ENCODE assay signal across 27 cellular contexts in genomic region chr3:63955830-63956545, GRCh38. TPM values are rescaled to one million over a fixed set of nuclear protein-coding genes. Genes with fewer than 3 reads are reported as not detected.
DNase-seq lines count a peak whose midpoint lies in the region; ATAC-seq, FAIRE-seq and TF ChIP-seq lines count a peak whose summit lies in the region.
"Had no signal": no experiment of that assay in that cellular context is flagged by ENCODE, and none has a peak within 500 bp of the region (broad histone marks: within the 10 kb centered on the region; RNA-seq: fewer than 3 reads in every experiment).

No MANE protein-coding gene starts in this region.

- H3K27me3 Mint-ChIP-seq in activated B cell treated with CpG ODN at 0.5 μM for 24 hours = no peaks in the 10 kb centered on the region
- no peaks in the 10 kb centered on the region for H3K27me3 Mint-ChIP-seq in stimulated activated naive B cell treated with anti-CD40 and anti-IgM and Interleukin-4, amounts not matched to agents 10 μg/mL and 1 μg/mL and 100 μg/mL, for 72 hours
- H3K27me3 Mint-ChIP-seq: activated CD4-positive, alpha-beta T cell treated with anti-CD3 and anti-CD28 coated beads, Interleukin-2, amount 10 ng/mL, durations not matched to agents 24 days and 14 days; activated naive CD8-positive, alpha-beta T cell; dendritic cell treated with granulocyte-macrophage colony-stimulating factor and Interleukin-4, amounts not matched to agents 40 ng/mL and 50 ng/mL, for 4 days; naive thymus-derived CD8-positive, alpha-beta T cell; stimulated activated naive CD8-positive, alpha-beta T cell treated with anti-CD3 and anti-CD28 coated beads, Interleukin-15, Interleukin-2, amounts not matched to agents 100 ng/mL and 50 ng/mL, for 24 hours had no signal

- H3K36me3 ChIP-seq in upper lobe of left lung = peaks cover 0 to 21% (median 0%) of the 10 kb centered on the region in 4 donors
- H3K36me3 ChIP-seq: thyroid gland had no signal

- H3K4me3 Mint-ChIP-seq in activated B cell treated with CpG ODN at 0.5 μM for 24 hours = no peak overlapping the region
- no peak overlapping the region for H3K4me3 Mint-ChIP-seq in stimulated activated naive B cell treated with anti-CD40 and anti-IgM and Interleukin-4, amounts not matched to agents 10 μg/mL and 1 μg/mL and 100 μg/mL, for 72 hours
- H3K4me3 Mint-ChIP-seq: activated CD4-positive, alpha-beta T cell treated with anti-CD3 and anti-CD28 coated beads, Interleukin-2, amount 10 ng/mL, durations not matched to agents 24 days and 14 days; activated naive CD8-positive, alpha-beta T cell; activated T-helper 1 cell treated with anti-CD3 and anti-CD28 coated beads, Interleukin-12 subunit alpha, Interleukin-12 subunit beta, Interleukin-2, Interleukin-4 antibody, amounts not matched to agents 30 ng/mL and 10 ng/mL and 1 ng/mL, durations not matched to agents 14 hours and 24 hours and 36 hours; CD8-positive, alpha-beta T cell; dendritic cell treated with granulocyte-macrophage colony-stimulating factor and Interleukin-4, amounts not matched to agents 40 ng/mL and 50 ng/mL, for 4 days; stimulated activated naive CD8-positive, alpha-beta T cell treated with anti-CD3 and anti-CD28 coated beads, Interleukin-15, Interleukin-2, amounts not matched to agents 100 ng/mL and 50 ng/mL, for 24 hours had no signal

- H3K27ac ChIP-seq in upper lobe of left lung = no peak overlapping the region
- H3K27ac ChIP-seq: ascending aorta, KMS-11, thyroid gland had no signal

- WGBS in upper lobe of left lung, 2 donors = 94 to 95% methylated on average over 13 of the region's 13 CpGs

- no peaks in the 10 kb centered on the region for H3K27me3 ChIP-seq in upper lobe of left lung
- H3K27me3 ChIP-seq: ascending aorta, thyroid gland had no signal

- no peak for TF ChIP-seq POLR2A in upper lobe of left lung (IDR thresholded peaks at IDR 0.05)

- no peak overlapping the region for H3K4me3 ChIP-seq in upper lobe of left lung
- H3K4me3 ChIP-seq: ascending aorta, thyroid gland had no signal

- H3K4me1 ChIP-seq in upper lobe of left lung = peaks cover 14 to 29% (median 22%) of the 10 kb centered on the region in 4 donors
- H3K4me1 ChIP-seq: thyroid gland had no signal

- peak overlapping the region; percentile 25 for H3K27ac Mint-ChIP-seq in activated B cell treated with CpG ODN at 0.5 μM for 24 hours
- H3K27ac Mint-ChIP-seq in stimulated activated naive B cell treated with anti-CD40 and anti-IgM and Interleukin-4, amounts not matched to agents 10 μg/mL and 1 μg/mL and 100 μg/mL, for 72 hours = peak overlapping the region; percentile 9

- ATAC-seq in activated B cell treated with CpG ODN at 0.5 μM for 24 hours (ENCODE audit: low read depth) (no peak), upper lobe of left lung (ENCODE audit: low FRiP score in 2 of 2) (no peak)
- ATAC-seq in stimulated activated naive B cell treated with anti-CD40 and anti-IgM and Interleukin-4, amounts not matched to agents 10 μg/mL and 1 μg/mL and 100 μg/mL, for 72 hours (replicated peaks) = peak in 1 of 2 donors; percentile 27
- ATAC-seq: CD8-positive, alpha-beta T cell; naive thymus-derived CD8-positive, alpha-beta T cell; sciatic nerve had no signal

- peak; percentile 20 for FAIRE-seq in HTR-8/SVneo (lab: Jason Lieb, UNC)
- FAIRE-seq: G401.6 had no signal

- peaks cover 56% of the 10 kb centered on the region for H3K4me1 Mint-ChIP-seq in activated B cell treated with CpG ODN at 0.5 μM for 24 hours
- H3K4me1 Mint-ChIP-seq in stimulated activated naive B cell treated with anti-CD40 and anti-IgM and Interleukin-4, amounts not matched to agents 10 μg/mL and 1 μg/mL and 100 μg/mL, for 72 hours = peaks cover 29 to 41% of the 10 kb centered on the region in 2 donors

- H3K9me3 ChIP-seq in upper lobe of left lung = no peaks in the 10 kb centered on the region
- H3K9me3 ChIP-seq: ascending aorta, thyroid gland had no signal

- H3K36me3 Mint-ChIP-seq in activated B cell treated with CpG ODN at 0.5 μM for 24 hours (ENCODE audit: low read depth) = peaks cover 29% of the 10 kb centered on the region
- peaks cover 20 to 39% of the 10 kb centered on the region in 2 donors for H3K36me3 Mint-ChIP-seq in stimulated activated naive B cell treated with anti-CD40 and anti-IgM and Interleukin-4, amounts not matched to agents 10 μg/mL and 1 μg/mL and 100 μg/mL, for 72 hours

- CTCF ChIA-PET in activated B cell treated with CpG ODN at 0.5 μM for 24 hours (lab: Charles Lee) = no interaction called here

- DNase-seq in HTR-8/SVneo (ENCODE audit: insufficient read length, low spot score) = no peak
- no peak for DNase-seq in activated B cell treated with CpG ODN at 0.5 μM for 24 hours
- peak; percentile 66 for DNase-seq in left kidney (ENCODE audit: low read depth, low spot score)
- DNase-seq in stimulated activated naive B cell treated with anti-CD40 and anti-IgM and Interleukin-4, amounts not matched to agents 10 μg/mL and 1 μg/mL and 100 μg/mL, for 72 hours = no peak
- DNase-seq in upper lobe of left lung = no peak
- DNase-seq in NCI-H345 treated with DMSO at 0.1 percent for 48 hours (lab: John Stamatoyannopoulos, UW; ENCODE audit: unreplicated experiment) = no peak
- DNase-seq in GOT3 (lab: John Stamatoyannopoulos, UW) = no peak
- DNase-seq: activated CD4-positive, alpha-beta T cell treated with anti-CD3 and anti-CD28 coated beads, Interleukin-2, amount 10 ng/mL, durations not matched to agents 24 days and 14 days; CD8-positive, alpha-beta T cell; midbrain; naive thymus-derived CD8-positive, alpha-beta T cell; NCI-H146; NCI-H510A; RPMI8226; stimulated activated CD4-positive, alpha-beta T cell treated with anti-CD3 and anti-CD28 coated beads, Interleukin-4, amount 100 ng/mL, for 4 hours; T-helper 1 cell; thyroid gland had no signal

- intact Hi-C loops in activated B cell treated with CpG ODN at 0.5 μM for 24 hours (cut with micrococcal nuclease) = no loop called here

- POLR2A ChIA-PET in activated B cell treated with CpG ODN at 0.5 μM for 24 hours (lab: Charles Lee) = no interaction called here

- no peak for TF ChIP-seq EP300 in upper lobe of left lung (IDR thresholded peaks at IDR 0.05)

- no peaks in the 10 kb centered on the region for H3K9me3 Mint-ChIP-seq in activated B cell treated with CpG ODN at 0.5 μM for 24 hours
- H3K9me3 Mint-ChIP-seq in stimulated activated naive B cell treated with anti-CD40 and anti-IgM and Interleukin-4, amounts not matched to agents 10 μg/mL and 1 μg/mL and 100 μg/mL, for 72 hours = no peaks in the 10 kb centered on the region
- H3K9me3 Mint-ChIP-seq: activated CD4-positive, alpha-beta T cell treated with anti-CD3 and anti-CD28 coated beads, Interleukin-2, amount 10 ng/mL, durations not matched to agents 24 days and 14 days; activated T-helper 1 cell treated with anti-CD3 and anti-CD28 coated beads, Interleukin-12 subunit alpha, Interleukin-12 subunit beta, Interleukin-2, Interleukin-4 antibody, amounts not matched to agents 30 ng/mL and 10 ng/mL and 1 ng/mL, durations not matched to agents 14 hours and 24 hours and 36 hours; CD8-positive, alpha-beta T cell; dendritic cell treated with granulocyte-macrophage colony-stimulating factor and Interleukin-4, amounts not matched to agents 40 ng/mL and 50 ng/mL, for 4 days; naive thymus-derived CD8-positive, alpha-beta T cell; stimulated activated naive CD8-positive, alpha-beta T cell treated with anti-CD3 and anti-CD28 coated beads, Interleukin-15, Interleukin-2, amounts not matched to agents 100 ng/mL and 50 ng/mL, for 24 hours had no signal

- no peak for TF ChIP-seq CTCF in activated B cell treated with CpG ODN at 0.5 μM for 24 hours (IDR thresholded peaks at IDR 0.05)
- TF ChIP-seq CTCF in upper lobe of left lung (IDR thresholded peaks at IDR 0.05) = no peak

RNA-seq across cellular contexts. Expression of gene SCAANT1, which starts 43.8 kb away (rescaled TPM):
- total RNA-seq in activated B cell treated with CpG ODN at 0.5 μM for 24 hours (not detected in 2 replicates), upper lobe of left lung (not detected)
- total RNA-seq: activated CD4-positive, alpha-beta T cell treated with anti-CD3 and anti-CD28 coated beads, Interleukin-2, amount 10 ng/mL, durations not matched to agents 24 days and 14 days; activated T-helper 1 cell treated with anti-CD3 and anti-CD28 coated beads, Interleukin-12 subunit alpha, Interleukin-12 subunit beta, Interleukin-2, Interleukin-4 antibody, amounts not matched to agents 30 ng/mL and 10 ng/mL and 1 ng/mL, durations not matched to agents 14 hours and 24 hours and 36 hours; ascending aorta; CD8-positive, alpha-beta T cell; HT1080; sciatic nerve; SK-MEL-5; thyroid gland had no signal
